Comparison of ENCODE assay signal across 2 cellular contexts in genomic region chr22:38761202-38762162, GRCh38.
TF ChIP-seq lines count a peak whose summit lies in the region.

No MANE protein-coding gene starts in this region.

TF ChIP-seq in GM12891, 5 proteins besides CTCF, POLR2A, EP300 and RAD21:
- TF ChIP-seq POU2F2 (IDR thresholded peaks at IDR 0.05; ENCODE audit: low read depth, low read length) = peak; percentile 12; the same call in 1 of the 2 replicates
- TF ChIP-seq POLR2AphosphoS5 (IDR thresholded peaks at IDR 0.05; ENCODE audit: low read depth, low read length) = no peak

TF ChIP-seq in H1, 55 proteins besides CTCF, POLR2A, EP300 and RAD21:
- TF ChIP-seq CREB1 (IDR thresholded peaks at IDR 0.05) (no peak), BRCA1 (IDR thresholded peaks at IDR 0.05; ENCODE audit: low read depth, low read length) (no peak), RBBP5 (IDR thresholded peaks at IDR 0.05; ENCODE audit: borderline replicate concordance, low read depth, low read length) (no peak), ASH2L (IDR thresholded peaks at IDR 0.05; ENCODE audit: low read length) (no peak), CEBPB (IDR thresholded peaks at IDR 0.05; ENCODE audit: low read depth, low read length) (no peak), RNF2 (IDR thresholded peaks at IDR 0.05; ENCODE audit: borderline replicate concordance, low read depth, low read length, missing control alignments, poor library complexity, severe bottlenecking) (no peak), SIN3A (conservative IDR thresholded peaks at IDR 0.05 in 1 of 2, IDR thresholded peaks at IDR 0.05 in 1 of 2; ENCODE audit: low read depth in 1 of 2, low read length in 2 of 2) (no peak), HDAC6 (IDR thresholded peaks at IDR 0.05; ENCODE audit: low read depth, low read length) (no peak), RFX5 (IDR thresholded peaks at IDR 0.05; ENCODE audit: borderline replicate concordance, low read depth, low read length) (no peak), NANOG (IDR thresholded peaks at IDR 0.05; ENCODE audit: insufficient read depth, low read depth, low read length, poor library complexity, severe bottlenecking) (no peak), TCF12 (IDR thresholded peaks at IDR 0.05; ENCODE audit: low read depth, low read length) (no peak), KDM5A (IDR thresholded peaks at IDR 0.05; ENCODE audit: low read length) (no peak), TAF1 (IDR thresholded peaks at IDR 0.05; ENCODE audit: low read depth, low read length) (no peak), KDM1A (IDR thresholded peaks at IDR 0.05; ENCODE audit: borderline replicate concordance, low read length) (no peak), YY1 (IDR thresholded peaks at IDR 0.05; ENCODE audit: low read depth, low read length) (no peak), CHD7 (IDR thresholded peaks at IDR 0.05; ENCODE audit: insufficient replicate concordance, low read length) (no peak), CHD2 (IDR thresholded peaks at IDR 0.05; ENCODE audit: low read length) (no peak)
